In genomic region chr22:37229805-37230672, GRCh38 we compare ENCODE assay signal across 9 cellular contexts. TPM values are rescaled to one million over a fixed set of nuclear protein-coding genes. Genes with fewer than 3 reads are reported as not detected.
DNase-seq lines count a peak whose midpoint lies in the region; ATAC-seq lines count a peak whose summit lies in the region.
"Had no signal": no experiment of that assay in that cellular context is flagged by ENCODE, and none has a peak within 500 bp of the region (broad histone marks: within the 10 kb centered on the region; RNA-seq: fewer than 3 reads in every experiment).

No MANE protein-coding gene starts in this region.

- peaks cover 67 to 92% (median 83%) of the 10 kb centered on the region in 4 donors for H3K4me1 Mint-ChIP-seq in CD4-positive, alpha-beta memory T cell
- peaks cover 88% of the 10 kb centered on the region for H3K4me1 Mint-ChIP-seq in activated T-helper 1 cell treated with anti-CD3 and anti-CD28 coated beads, Interleukin-12 subunit alpha, Interleukin-12 subunit beta, Interleukin-2, Interleukin-4 antibody, amounts not matched to agents 30 ng/mL and 10 ng/mL and 1 ng/mL, durations not matched to agents 14 hours and 24 hours and 36 hours (ENCODE audit: low read depth)

- intact Hi-C loops in CD4-positive, alpha-beta memory T cell (cut with micrococcal nuclease): loop anchor here (1.0 to 2.0 kb wide), 5 partner anchors 8 to 31 kb away; no protein-coding TSS in a partner anchor
- intact Hi-C loops in activated T-helper 1 cell treated with anti-CD3 and anti-CD28 coated beads, Interleukin-12 subunit alpha, Interleukin-12 subunit beta, Interleukin-2, Interleukin-4 antibody, amounts not matched to agents 30 ng/mL and 10 ng/mL and 1 ng/mL, durations not matched to agents 14 hours and 24 hours and 36 hours (cut with micrococcal nuclease): loop anchor here (1.0 to 10.0 kb wide), 10 partner anchors 8 to 1475 kb away; partner anchors contain the start of genes CYTH4, GTPBP1 and JOSD1

- H3K4me1 ChIP-seq in CD4-positive, alpha-beta memory T cell (ENCODE audit: insufficient read depth, low read length): peaks cover 96% of the 10 kb centered on the region

- H3K4me3 Mint-ChIP-seq in CD4-positive, alpha-beta memory T cell: peak overlapping the region; percentile 75 to 88 (median 82)
- H3K4me3 Mint-ChIP-seq in activated T-helper 1 cell treated with anti-CD3 and anti-CD28 coated beads, Interleukin-12 subunit alpha, Interleukin-12 subunit beta, Interleukin-2, Interleukin-4 antibody, amounts not matched to agents 30 ng/mL and 10 ng/mL and 1 ng/mL, durations not matched to agents 14 hours and 24 hours and 36 hours: peak overlapping the region; percentile 80

- no peaks in the 10 kb centered on the region for H3K9me3 Mint-ChIP-seq in CD4-positive, alpha-beta memory T cell
- no peaks in the 10 kb centered on the region for H3K9me3 Mint-ChIP-seq in activated T-helper 1 cell treated with anti-CD3 and anti-CD28 coated beads, Interleukin-12 subunit alpha, Interleukin-12 subunit beta, Interleukin-2, Interleukin-4 antibody, amounts not matched to agents 30 ng/mL and 10 ng/mL and 1 ng/mL, durations not matched to agents 14 hours and 24 hours and 36 hours

- POLR2A ChIA-PET in CD4-positive, alpha-beta memory T cell (lab: Charles Lee; ENCODE audit: partially characterized antibody): interaction anchor here (0.5 to 18.6 kb wide), 24 partner anchors 9 to 454 kb away, joined by 3 to 646 read pairs (median 5); partner anchors contain the start of genes C1QTNF6, CYTH4, GGA1 and IFT27

- no peaks in the 10 kb centered on the region for H3K9me3 ChIP-seq in CD4-positive, alpha-beta memory T cell (ENCODE audit: control insufficient read depth in 1 of 2, low read length in 2 of 2)

- peaks cover 63 to 78% of the 10 kb centered on the region in 2 donors for H3K36me3 Mint-ChIP-seq in CD4-positive, alpha-beta memory T cell
- peaks cover 68% of the 10 kb centered on the region for H3K36me3 Mint-ChIP-seq in activated T-helper 1 cell treated with anti-CD3 and anti-CD28 coated beads, Interleukin-12 subunit alpha, Interleukin-12 subunit beta, Interleukin-2, Interleukin-4 antibody, amounts not matched to agents 30 ng/mL and 10 ng/mL and 1 ng/mL, durations not matched to agents 14 hours and 24 hours and 36 hours (ENCODE audit: low read depth)

- H3K27ac Mint-ChIP-seq in CD4-positive, alpha-beta memory T cell: peak overlapping the region; percentile 87 to 100 (median 100)
- H3K27ac Mint-ChIP-seq in activated T-helper 1 cell treated with anti-CD3 and anti-CD28 coated beads, Interleukin-12 subunit alpha, Interleukin-12 subunit beta, Interleukin-2, Interleukin-4 antibody, amounts not matched to agents 30 ng/mL and 10 ng/mL and 1 ng/mL, durations not matched to agents 14 hours and 24 hours and 36 hours: peak overlapping the region; percentile 99

- H3K27me3 ChIP-seq in CD4-positive, alpha-beta memory T cell (ENCODE audit: insufficient read depth, low read length): no peaks in the 10 kb centered on the region

- H3K27ac ChIP-seq in CD4-positive, alpha-beta memory T cell (ENCODE audit: low read depth, low read length): peak overlapping the region; percentile 97

- CTCF ChIA-PET in CD4-positive, alpha-beta memory T cell (lab: Charles Lee; ENCODE audit: partially characterized antibody): interaction anchor here (1.3 to 7.0 kb wide), 10 partner anchors 8 to 81 kb away, joined by 3 to 87 read pairs (median 16); partner anchors contain the start of genes IL2RB and RAC2

- peak overlapping the region; percentile 48 to 51 for H3K4me3 ChIP-seq in CD4-positive, alpha-beta memory T cell (ENCODE audit: low read length in 2 of 2)

- peak; percentile 87 to 97 (median 88) for DNase-seq in CD4-positive, alpha-beta memory T cell
- peak; percentile 95 for DNase-seq in RPMI7951 (ENCODE audit: low read depth)
- peak; percentile 87 for DNase-seq in activated T-helper 1 cell treated with anti-CD3 and anti-CD28 coated beads, Interleukin-12 subunit alpha, Interleukin-12 subunit beta, Interleukin-2, Interleukin-4 antibody, amounts not matched to agents 30 ng/mL and 10 ng/mL and 1 ng/mL, durations not matched to agents 14 hours and 24 hours and 36 hours (ENCODE audit: low spot score)
- DNase-seq in iris pigment epithelial cell (ENCODE audit: low read depth): peak; percentile 39
- DNase-seq in stimulated activated CD8-positive, alpha-beta memory T cell treated with anti-CD3 and anti-CD28 coated beads, Interleukin-4, amount 100 ng/mL, for 24 hours (ENCODE audit: low read depth): peak; percentile 84
- DNase-seq in NCI-H2107 treated with DMSO at 0.1 percent for 48 hours (lab: John Stamatoyannopoulos, UW; ENCODE audit: unreplicated experiment): no peak
- DNase-seq in islet precursor cell: no peak

- H3K27me3 Mint-ChIP-seq in CD4-positive, alpha-beta memory T cell: no peaks in the 10 kb centered on the region
- no peaks in the 10 kb centered on the region for H3K27me3 Mint-ChIP-seq in activated T-helper 1 cell treated with anti-CD3 and anti-CD28 coated beads, Interleukin-12 subunit alpha, Interleukin-12 subunit beta, Interleukin-2, Interleukin-4 antibody, amounts not matched to agents 30 ng/mL and 10 ng/mL and 1 ng/mL, durations not matched to agents 14 hours and 24 hours and 36 hours (ENCODE audit: insufficient read depth)

- peak; percentile 60 for ATAC-seq in HG02610 (IDR thresholded peaks at IDR 0.05; ENCODE audit: unreplicated experiment)

- H3K36me3 ChIP-seq in CD4-positive, alpha-beta memory T cell (ENCODE audit: insufficient read depth, low read length): peaks cover 64% of the 10 kb centered on the region

RNA-seq across cellular contexts. Expression of gene RAC2, which starts 14.0 kb away (rescaled TPM):
- total RNA-seq in CD4-positive, alpha-beta memory T cell: 100 to 1,000 TPM; 304 to 318 TPM
- 100 to 1,000 TPM; 724 to 917 TPM for polyA plus RNA-seq in CD4-positive, alpha-beta memory T cell
- total RNA-seq in RPMI7951 (2014; rRNA removed; shearing (Covaris generic)): 138 and 151 TPM in 2 replicates
- 592 and 614 TPM in 2 replicates for total RNA-seq in activated T-helper 1 cell treated with anti-CD3 and anti-CD28 coated beads, Interleukin-12 subunit alpha, Interleukin-12 subunit beta, Interleukin-2, Interleukin-4 antibody, amounts not matched to agents 30 ng/mL and 10 ng/mL and 1 ng/mL, durations not matched to agents 14 hours and 24 hours and 36 hours

RNA-seq across cellular contexts. Expression of gene SSTR3, which starts 17.8 kb away (rescaled TPM):
- total RNA-seq in CD4-positive, alpha-beta memory T cell: 1 to 10 TPM; 8.2 to 9.3 TPM
- polyA plus RNA-seq in CD4-positive, alpha-beta memory T cell: 1 to 10 TPM in 1 of 2 donors, under 1 TPM in 1; 0.50 to 1.4 TPM
- total RNA-seq in RPMI7951 (2014; rRNA removed; shearing (Covaris generic)): not detected in 2 replicates
- total RNA-seq in activated T-helper 1 cell treated with anti-CD3 and anti-CD28 coated beads, Interleukin-12 subunit alpha, Interleukin-12 subunit beta, Interleukin-2, Interleukin-4 antibody, amounts not matched to agents 30 ng/mL and 10 ng/mL and 1 ng/mL, durations not matched to agents 14 hours and 24 hours and 36 hours: 2.3 TPM in 2 replicates
- total RNA-seq: lung microvascular endothelial cell had no signal

RNA-seq across cellular contexts. Expression of gene C1QTNF6, which starts 42.0 kb away (rescaled TPM):
- 10 to 100 TPM; 23.1 to 24.8 TPM for total RNA-seq in CD4-positive, alpha-beta memory T cell
- under 1 TPM; 0.49 to 0.89 TPM for polyA plus RNA-seq in CD4-positive, alpha-beta memory T cell
- 2.0 and 2.2 TPM in 2 replicates for total RNA-seq in RPMI7951 (2014; rRNA removed; shearing (Covaris generic))
- total RNA-seq in activated T-helper 1 cell treated with anti-CD3 and anti-CD28 coated beads, Interleukin-12 subunit alpha, Interleukin-12 subunit beta, Interleukin-2, Interleukin-4 antibody, amounts not matched to agents 30 ng/mL and 10 ng/mL and 1 ng/mL, durations not matched to agents 14 hours and 24 hours and 36 hours: 4.8 and 4.9 TPM in 2 replicates

RNA-seq across cellular contexts. Expression of gene CYTH4, which starts 52.3 kb away (rescaled TPM):
- total RNA-seq in CD4-positive, alpha-beta memory T cell: 100 to 1,000 TPM; 169 to 177 TPM
- 10 to 100 TPM; 39.4 to 57.0 TPM for polyA plus RNA-seq in CD4-positive, alpha-beta memory T cell
- 1.2 and 1.6 TPM in 2 replicates for total RNA-seq in RPMI7951 (2014; rRNA removed; shearing (Covaris generic))
- total RNA-seq in activated T-helper 1 cell treated with anti-CD3 and anti-CD28 coated beads, Interleukin-12 subunit alpha, Interleukin-12 subunit beta, Interleukin-2, Interleukin-4 antibody, amounts not matched to agents 30 ng/mL and 10 ng/mL and 1 ng/mL, durations not matched to agents 14 hours and 24 hours and 36 hours: 49.5 and 57.1 TPM in 2 replicates
- total RNA-seq: lung microvascular endothelial cell had no signal

Comparison
In these comparisons a context has a peak if more than half of its experiments do, and no peak if none do; other contexts are left out.
1. DNase-seq: peak in CD4-positive, alpha-beta memory T cell (5 of 5), RPMI7951 (single experiment), activated T-helper 1 cell treated with anti-CD3 and anti-CD28 coated beads, Interleukin-12 subunit alpha, Interleukin-12 subunit beta, Interleukin-2, Interleukin-4 antibody, amounts not matched to agents 30 ng/mL and 10 ng/mL and 1 ng/mL, durations not matched to agents 14 hours and 24 hours and 36 hours (single experiment), iris pigment epithelial cell (single experiment) and stimulated activated CD8-positive, alpha-beta memory T cell treated with anti-CD3 and anti-CD28 coated beads, Interleukin-4, amount 100 ng/mL, for 24 hours (single experiment); none in NCI-H2107 treated with DMSO at 0.1 percent for 48 hours (single experiment) and islet precursor cell (single experiment).